ENCODE assay signal across 1 cellular context in the genomic region with DNA sequence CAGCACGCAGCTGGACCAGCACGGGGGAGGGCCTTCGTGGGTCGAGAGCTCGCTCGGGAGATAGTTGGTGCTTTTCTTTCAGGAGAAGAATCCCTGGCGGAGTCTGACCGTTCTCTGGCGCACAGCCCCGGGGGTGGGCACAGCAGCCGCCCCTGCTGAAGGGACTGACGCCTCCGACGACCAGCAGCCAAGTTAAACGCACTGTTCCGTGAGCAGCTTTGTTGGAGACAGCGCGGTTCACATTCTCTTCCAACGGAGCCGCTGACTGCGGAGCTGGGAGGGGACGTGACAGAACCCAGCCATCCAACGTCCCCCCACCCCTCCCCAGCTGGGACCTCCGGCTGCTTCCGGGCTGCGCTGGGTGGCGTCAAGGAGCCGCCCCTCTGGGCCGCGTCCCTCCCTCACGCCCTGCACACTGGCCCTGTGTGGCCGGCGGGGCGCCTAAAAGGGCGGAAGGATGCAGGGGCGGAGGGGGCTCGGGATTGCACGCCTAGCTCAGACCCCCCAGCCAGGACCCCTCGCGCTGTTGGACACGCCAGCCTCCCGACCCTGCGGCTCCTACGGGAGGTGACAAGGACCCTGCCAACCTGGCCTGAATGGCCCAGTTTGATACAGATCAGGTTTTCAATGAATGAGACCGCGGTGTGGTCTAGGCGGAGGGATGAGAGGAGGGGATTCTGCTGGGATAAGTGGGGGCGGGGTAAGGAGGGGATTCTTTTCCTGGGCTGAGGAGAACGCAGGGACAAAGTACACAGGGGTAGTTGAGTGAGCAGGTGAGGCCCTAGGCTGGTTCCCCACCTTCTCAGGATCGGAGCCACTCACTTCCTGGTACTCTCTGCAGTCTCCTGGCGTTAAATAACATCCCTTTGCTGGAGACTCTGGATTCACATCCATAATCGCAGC.
TF ChIP-seq lines count a peak whose summit lies in the region.

No MANE protein-coding gene starts in this region.

TF ChIP-seq in IMR-90, 13 proteins besides CTCF, POLR2A, EP300 and RAD21 (continued from another document):
- TF ChIP-seq NFE2L2 (IDR thresholded peaks at IDR 0.05; ENCODE audit: low read depth, low read length) (no peak), MXI1 (IDR thresholded peaks at IDR 0.05; ENCODE audit: borderline replicate concordance, low read depth, low read length) (no peak), MAZ (IDR thresholded peaks at IDR 0.05; ENCODE audit: borderline replicate concordance, low read depth, low read length) (no peak)
- TF ChIP-seq, protein P1, sequence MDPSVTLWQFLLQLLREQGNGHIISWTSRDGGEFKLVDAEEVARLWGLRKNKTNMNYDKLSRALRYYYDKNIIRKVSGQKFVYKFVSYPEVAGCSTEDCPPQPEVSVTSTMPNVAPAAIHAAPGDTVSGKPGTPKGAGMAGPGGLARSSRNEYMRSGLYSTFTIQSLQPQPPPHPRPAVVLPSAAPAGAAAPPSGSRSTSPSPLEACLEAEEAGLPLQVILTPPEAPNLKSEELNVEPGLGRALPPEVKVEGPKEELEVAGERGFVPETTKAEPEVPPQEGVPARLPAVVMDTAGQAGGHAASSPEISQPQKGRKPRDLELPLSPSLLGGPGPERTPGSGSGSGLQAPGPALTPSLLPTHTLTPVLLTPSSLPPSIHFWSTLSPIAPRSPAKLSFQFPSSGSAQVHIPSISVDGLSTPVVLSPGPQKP (IDR thresholded peaks at IDR 0.05; ENCODE audit: borderline replicate concordance, low read depth, low read length) = no peak
